ENCODE assay signal across 8 cellular contexts in the genomic region with DNA sequence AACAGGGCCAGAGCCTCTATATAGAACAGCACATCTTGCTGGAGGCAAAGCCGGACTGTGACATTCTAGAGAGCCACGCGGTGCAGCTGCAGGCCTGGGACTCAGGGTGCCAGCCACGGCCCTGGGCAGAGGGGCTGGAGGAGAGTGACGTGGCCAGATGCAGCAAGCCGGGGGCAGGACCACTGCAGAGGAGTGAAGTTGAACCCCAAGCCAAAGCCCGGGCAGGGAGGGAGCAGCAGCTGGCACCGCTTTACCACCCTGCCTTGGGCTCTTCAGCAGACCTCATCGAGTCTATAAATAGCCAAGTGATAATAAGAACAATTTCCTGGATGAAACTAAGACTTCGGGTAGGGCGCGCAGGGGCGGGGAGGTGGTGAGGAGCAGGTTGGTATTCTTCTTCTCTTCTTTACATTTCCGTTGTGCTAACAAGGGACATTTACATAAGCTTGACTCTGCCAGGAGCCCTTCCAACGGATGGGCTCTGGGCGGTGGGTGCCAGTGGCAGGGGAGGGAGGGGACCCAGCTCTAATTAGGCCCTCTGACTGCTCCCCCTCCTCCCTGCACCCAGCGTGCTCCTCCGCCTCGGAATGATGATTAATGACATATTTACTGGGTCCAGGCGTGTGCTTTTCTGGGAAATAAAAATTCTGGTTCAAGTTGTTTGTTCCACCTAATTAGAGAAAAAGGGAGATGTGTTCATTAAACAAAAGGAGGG.
DNase-seq lines count a peak whose midpoint lies in the region; ATAC-seq and TF ChIP-seq lines count a peak whose summit lies in the region.

No MANE protein-coding gene starts in this region.

- peak; percentile 80 for ATAC-seq in GM19463 (IDR thresholded peaks at IDR 0.05; ENCODE audit: unreplicated experiment)
- peak; percentile 71 for ATAC-seq in HG03460 (IDR thresholded peaks at IDR 0.05; ENCODE audit: unreplicated experiment)
- peak; percentile 39; the same call in 2 of the 3 replicates for ATAC-seq in SK-N-SH treated with all-trans-retinoic acid at 6 μM for 48 hours

- no peaks in the 10 kb centered on the region for H3K4me1 ChIP-seq in BE2C

- H3K36me3 ChIP-seq in BE2C, result no peaks in the 10 kb centered on the region

- H3K9me3 ChIP-seq in BE2C, result no peaks in the 10 kb centered on the region

- TF ChIP-seq CTCF in BE2C (IDR thresholded peaks at IDR 0.05; ENCODE audit: low read depth, low read length), result no peak

- H3K4me3 ChIP-seq in BE2C (ENCODE audit: low read depth, low read length), result no peak overlapping the region

- no peaks in the 10 kb centered on the region for H3K27me3 ChIP-seq in BE2C

- DNase-seq in EH (ENCODE audit: low read depth), result peak; percentile 68
- DNase-seq in myocyte (ENCODE audit: low read depth), result peak; percentile 74
- no peak for DNase-seq in NCI-H82 (lab: John Stamatoyannopoulos, UW)
- no peak for DNase-seq in GM19240 (ENCODE audit: insufficient read length, low spot score)
- no peak for DNase-seq in BE2C

TF ChIP-seq in SK-N-SH treated with all-trans-retinoic acid at 6 μM for 48 hours, 23 proteins besides CTCF, POLR2A, EP300 and RAD21:
- TF ChIP-seq ZFP30 (CRISPR knock-in tag; IDR thresholded peaks at IDR 0.05) (no peak), TCF4 (CRISPR knock-in tag; IDR thresholded peaks at IDR 0.05; ENCODE audit: borderline replicate concordance) (no peak), PPARA (CRISPR knock-in tag; IDR thresholded peaks at IDR 0.05; ENCODE audit: borderline replicate concordance) (no peak), SNAI2 (CRISPR knock-in tag; IDR thresholded peaks at IDR 0.05) (no peak), BACH2 (CRISPR knock-in tag; IDR thresholded peaks at IDR 0.05; ENCODE audit: borderline replicate concordance) (no peak), CREB5 (CRISPR knock-in tag; IDR thresholded peaks at IDR 0.05; ENCODE audit: low read depth) (no peak), ZFP3 (CRISPR knock-in tag; IDR thresholded peaks at IDR 0.05) (no peak), GLIS3 (CRISPR knock-in tag; IDR thresholded peaks at IDR 0.05) (no peak), ARNTL (CRISPR knock-in tag; IDR thresholded peaks at IDR 0.05; ENCODE audit: borderline replicate concordance, low read depth) (no peak), ZC3H10 (CRISPR knock-in tag; IDR thresholded peaks at IDR 0.05) (no peak), ISL1 (CRISPR knock-in tag; IDR thresholded peaks at IDR 0.05) (no peak), POU6F1 (CRISPR knock-in tag; IDR thresholded peaks at IDR 0.05; ENCODE audit: borderline replicate concordance, low read depth) (no peak), CSDC2 (CRISPR knock-in tag; IDR thresholded peaks at IDR 0.05) (no peak), ZNF70 (CRISPR knock-in tag; IDR thresholded peaks at IDR 0.05) (no peak)
- TF ChIP-seq, protein P1, sequence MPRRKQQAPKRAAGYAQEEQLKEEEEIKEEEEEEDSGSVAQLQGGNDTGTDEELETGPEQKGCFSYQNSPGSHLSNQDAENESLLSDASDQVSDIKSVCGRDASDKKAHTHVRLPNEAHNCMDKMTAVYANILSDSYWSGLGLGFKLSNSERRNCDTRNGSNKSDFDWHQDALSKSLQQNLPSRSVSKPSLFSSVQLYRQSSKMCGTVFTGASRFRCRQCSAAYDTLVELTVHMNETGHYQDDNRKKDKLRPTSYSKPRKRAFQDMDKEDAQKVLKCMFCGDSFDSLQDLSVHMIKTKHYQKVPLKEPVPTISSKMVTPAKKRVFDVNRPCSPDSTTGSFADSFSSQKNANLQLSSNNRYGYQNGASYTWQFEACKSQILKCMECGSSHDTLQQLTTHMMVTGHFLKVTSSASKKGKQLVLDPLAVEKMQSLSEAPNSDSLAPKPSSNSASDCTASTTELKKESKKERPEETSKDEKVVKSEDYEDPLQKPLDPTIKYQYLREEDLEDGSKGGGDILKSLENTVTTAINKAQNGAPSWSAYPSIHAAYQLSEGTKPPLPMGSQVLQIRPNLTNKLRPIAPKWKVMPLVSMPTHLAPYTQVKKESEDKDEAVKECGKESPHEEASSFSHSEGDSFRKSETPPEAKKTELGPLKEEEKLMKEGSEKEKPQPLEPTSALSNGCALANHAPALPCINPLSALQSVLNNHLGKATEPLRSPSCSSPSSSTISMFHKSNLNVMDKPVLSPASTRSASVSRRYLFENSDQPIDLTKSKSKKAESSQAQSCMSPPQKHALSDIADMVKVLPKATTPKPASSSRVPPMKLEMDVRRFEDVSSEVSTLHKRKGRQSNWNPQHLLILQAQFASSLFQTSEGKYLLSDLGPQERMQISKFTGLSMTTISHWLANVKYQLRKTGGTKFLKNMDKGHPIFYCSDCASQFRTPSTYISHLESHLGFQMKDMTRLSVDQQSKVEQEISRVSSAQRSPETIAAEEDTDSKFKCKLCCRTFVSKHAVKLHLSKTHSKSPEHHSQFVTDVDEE (CRISPR knock-in tag; IDR thresholded peaks at IDR 0.05), result no peak
- TF ChIP-seq, protein P2, sequence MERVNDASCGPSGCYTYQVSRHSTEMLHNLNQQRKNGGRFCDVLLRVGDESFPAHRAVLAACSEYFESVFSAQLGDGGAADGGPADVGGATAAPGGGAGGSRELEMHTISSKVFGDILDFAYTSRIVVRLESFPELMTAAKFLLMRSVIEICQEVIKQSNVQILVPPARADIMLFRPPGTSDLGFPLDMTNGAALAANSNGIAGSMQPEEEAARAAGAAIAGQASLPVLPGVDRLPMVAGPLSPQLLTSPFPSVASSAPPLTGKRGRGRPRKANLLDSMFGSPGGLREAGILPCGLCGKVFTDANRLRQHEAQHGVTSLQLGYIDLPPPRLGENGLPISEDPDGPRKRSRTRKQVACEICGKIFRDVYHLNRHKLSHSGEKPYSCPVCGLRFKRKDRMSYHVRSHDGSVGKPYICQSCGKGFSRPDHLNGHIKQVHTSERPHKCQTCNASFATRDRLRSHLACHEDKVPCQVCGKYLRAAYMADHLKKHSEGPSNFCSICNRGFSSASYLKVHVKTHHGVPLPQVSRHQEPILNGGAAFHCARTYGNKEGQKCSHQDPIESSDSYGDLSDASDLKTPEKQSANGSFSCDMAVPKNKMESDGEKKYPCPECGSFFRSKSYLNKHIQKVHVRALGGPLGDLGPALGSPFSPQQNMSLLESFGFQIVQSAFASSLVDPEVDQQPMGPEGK (CRISPR knock-in tag; IDR thresholded peaks at IDR 0.05; ENCODE audit: borderline replicate concordance), result no peak
- TF ChIP-seq, protein P3, sequence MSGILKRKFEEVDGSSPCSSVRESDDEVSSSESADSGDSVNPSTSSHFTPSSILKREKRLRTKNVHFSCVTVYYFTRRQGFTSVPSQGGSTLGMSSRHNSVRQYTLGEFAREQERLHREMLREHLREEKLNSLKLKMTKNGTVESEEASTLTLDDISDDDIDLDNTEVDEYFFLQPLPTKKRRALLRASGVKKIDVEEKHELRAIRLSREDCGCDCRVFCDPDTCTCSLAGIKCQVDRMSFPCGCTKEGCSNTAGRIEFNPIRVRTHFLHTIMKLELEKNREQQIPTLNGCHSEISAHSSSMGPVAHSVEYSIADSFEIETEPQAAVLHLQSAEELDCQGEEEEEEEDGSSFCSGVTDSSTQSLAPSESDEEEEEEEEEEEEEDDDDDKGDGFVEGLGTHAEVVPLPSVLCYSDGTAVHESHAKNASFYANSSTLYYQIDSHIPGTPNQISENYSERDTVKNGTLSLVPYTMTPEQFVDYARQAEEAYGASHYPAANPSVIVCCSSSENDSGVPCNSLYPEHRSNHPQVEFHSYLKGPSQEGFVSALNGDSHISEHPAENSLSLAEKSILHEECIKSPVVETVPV (CRISPR knock-in tag; IDR thresholded peaks at IDR 0.05), result no peak

Comparison
In these comparisons a context has a peak if more than half of its experiments do, and no peak if none do; other contexts are left out.
1. DNase-seq: peak in EH (single experiment) and myocyte (single experiment); none in NCI-H82 (single experiment), GM19240 (single experiment) and BE2C (single experiment).
2. Peak in every context shown above with its lines, with median percentiles within 50 percentile points of each other: ATAC-seq.